39 cellular contexts compared by ENCODE assay signal in the genomic region with DNA sequence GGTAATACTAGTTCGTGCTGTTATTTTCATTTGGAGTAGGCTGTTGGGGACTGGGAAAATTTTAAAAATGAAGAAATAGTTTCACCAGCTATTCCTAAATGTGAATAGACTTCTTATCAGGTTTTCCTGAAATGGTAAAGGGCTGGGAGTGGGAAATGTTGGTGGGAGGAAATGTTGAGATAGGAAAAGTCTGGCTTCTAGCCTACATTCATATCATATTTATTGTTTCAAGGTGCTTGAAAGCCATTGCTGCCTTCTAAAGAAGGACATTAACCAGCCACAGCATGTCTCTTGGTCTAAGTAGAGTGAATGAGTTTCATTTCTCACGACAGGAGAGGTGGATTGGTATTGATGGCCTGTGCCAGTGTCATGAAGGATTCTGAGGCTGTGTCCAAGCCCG.
"Had no signal": no experiment of that assay in that cellular context is flagged by ENCODE, and none has a peak within 500 bp of the region (broad histone marks: within the 10 kb centered on the region; RNA-seq: fewer than 3 reads in every experiment).

No MANE protein-coding gene starts in this region.

- H3K27ac ChIP-seq: adrenal gland, ascending aorta, cardiac muscle cell, colonic mucosa, esophagus muscularis mucosa, WERI-Rb-1 had no signal

- H3K4me1 Mint-ChIP-seq: endodermal cell had no signal

- H3K4me3 Mint-ChIP-seq: activated B cell treated with CpG ODN at 0.5 μM for 24 hours; activated CD4-positive, alpha-beta memory T cell treated with anti-CD3 and anti-CD28 coated beads, Interleukin-2, amount 10 ng/mL, durations not matched to agents 7 days and 5 days; activated CD8-positive, alpha-beta memory T cell treated with anti-CD3 and anti-CD28 coated beads, Interleukin-2, amount 10 ng/mL, durations not matched to agents 7 days and 5 days; activated naive CD4-positive, alpha-beta T cell treated with anti-CD3 and anti-CD28 coated beads for 36 hours; activated naive CD4-positive, alpha-beta T cell treated with anti-CD3 and anti-CD28 coated beads, Interleukin-2, amount 50 U/mL, for 24 hours; activated naive CD8-positive, alpha-beta T cell treated with anti-CD3 and anti-CD28 coated beads for 36 hours; activated naive CD8-positive, alpha-beta T cell treated with anti-CD3 and anti-CD28 coated beads, Interleukin-2, amount 50 U/mL, for 24 hours; activated T-helper 1 cell treated with anti-CD3 and anti-CD28 coated beads, Interleukin-12 subunit alpha, Interleukin-12 subunit beta, Interleukin-2, Interleukin-4 antibody, amounts not matched to agents 30 ng/mL and 10 ng/mL and 1 ng/mL, durations not matched to agents 14 hours and 24 hours and 36 hours; brain; dendritic cell treated with granulocyte-macrophage colony-stimulating factor and Interleukin-4, amounts not matched to agents 40 ng/mL and 50 ng/mL, for 4 days; endodermal cell; T-helper 17 cell; T-helper 2 cell treated with Interferon-gamma antibody and Interleukin-4, amounts not matched to agents 5 μg/mL and 100 μg/mL, for 36 hours had no signal

- H3K4me3 ChIP-seq: adrenal gland, ascending aorta, breast epithelium, cardiac muscle cell, colonic mucosa, dorsolateral prefrontal cortex, esophagus muscularis mucosa had no signal

- FAIRE-seq: frontal cortex had no signal

- DNase-seq: activated B cell treated with CpG ODN at 0.5 μM for 24 hours; activated CD4-positive, alpha-beta memory T cell treated with anti-CD3 and anti-CD28 coated beads, Interleukin-2, amount 10 ng/mL, durations not matched to agents 7 days and 5 days; activated CD4-positive, alpha-beta T cell treated with anti-CD3 and anti-CD28 coated beads for 48 hours; activated CD4-positive, alpha-beta T cell treated with anti-CD3 and anti-CD28 coated beads, Interleukin-2, amount 50 U/mL, for 4 hours; activated CD8-positive, alpha-beta memory T cell treated with anti-CD3 and anti-CD28 coated beads, Interleukin-2, amount 10 ng/mL, durations not matched to agents 7 days and 5 days; activated CD8-positive, alpha-beta memory T cell treated with anti-CD3 and anti-CD28 coated beads, Interleukin-2, amount 50 U/mL, for 4 hours; activated effector memory CD4-positive, alpha-beta T cell treated with anti-CD3 and anti-CD28 coated beads, Interleukin-2, amount 50 U/mL, for 16 hours; activated naive CD4-positive, alpha-beta T cell treated with anti-CD3 and anti-CD28 coated beads for 36 hours; activated naive CD8-positive, alpha-beta T cell treated with anti-CD3 and anti-CD28 coated beads for 36 hours; activated naive CD8-positive, alpha-beta T cell treated with anti-CD3 and anti-CD28 coated beads, Interleukin-2, amount 50 U/mL, for 24 hours; activated T-cell treated with anti-CD3 and anti-CD28 coated beads, Interleukin-2, amount 50 U/mL, for 1 hour; activated T-cell treated with anti-CD3 and anti-CD28 coated beads, Interleukin-2, amount 50 U/mL, for 48 hours; adrenal gland; amygdala; central memory CD4-positive, alpha-beta T cell; cerebellar nuclear complex; colonic mucosa; dorsolateral prefrontal cortex; effector memory CD4-positive, alpha-beta T cell; endodermal cell; erythroblast; foreskin fibroblast; head of caudate nucleus; T-helper 1 cell; T-helper 17 cell; T1000; WERI-Rb-1 had no signal

- H3K27ac Mint-ChIP-seq: activated B cell treated with CpG ODN at 0.5 μM for 24 hours; activated CD4-positive, alpha-beta memory T cell treated with anti-CD3 and anti-CD28 coated beads, Interleukin-2, amount 10 ng/mL, durations not matched to agents 7 days and 5 days; activated CD8-positive, alpha-beta memory T cell treated with anti-CD3 and anti-CD28 coated beads, Interleukin-2, amount 10 ng/mL, durations not matched to agents 7 days and 5 days; activated naive CD4-positive, alpha-beta T cell treated with anti-CD3 and anti-CD28 coated beads for 36 hours; activated naive CD4-positive, alpha-beta T cell treated with anti-CD3 and anti-CD28 coated beads, Interleukin-2, amount 50 U/mL, for 24 hours; activated naive CD8-positive, alpha-beta T cell treated with anti-CD3 and anti-CD28 coated beads for 36 hours; activated T-helper 1 cell treated with anti-CD3 and anti-CD28 coated beads, Interleukin-12 subunit alpha, Interleukin-12 subunit beta, Interleukin-2, Interleukin-4 antibody, amounts not matched to agents 30 ng/mL and 10 ng/mL and 1 ng/mL, durations not matched to agents 14 hours and 24 hours and 36 hours; activated T-helper 2 cell treated with anti-CD3 and anti-CD28 coated beads, Interferon-gamma antibody, Interleukin-2, Interleukin-4, amounts not matched to agents 10 μg/mL and 5 μg/mL and 100 μg/mL, durations not matched to agents 14 hours and 24 hours and 36 hours; brain; dendritic cell treated with granulocyte-macrophage colony-stimulating factor and Interleukin-4, amounts not matched to agents 40 ng/mL and 50 ng/mL, for 4 days; endodermal cell; T-helper 17 cell; T-helper 2 cell treated with Interferon-gamma antibody and Interleukin-4, amounts not matched to agents 5 μg/mL and 100 μg/mL, for 36 hours had no signal

- H3K27me3 ChIP-seq: adrenal gland, ascending aorta, breast epithelium, cardiac muscle cell, colonic mucosa, dorsolateral prefrontal cortex, esophagus muscularis mucosa had no signal

- ATAC-seq: activated CD4-positive, CD25-positive, alpha-beta regulatory T cell treated with anti-CD3 and anti-CD28 coated beads, Interleukin-2, amount 50 U/mL, for 24 hours; activated CD8-positive, alpha-beta memory T cell treated with anti-CD3 and anti-CD28 coated beads, Interleukin-2, amount 10 ng/mL, durations not matched to agents 7 days and 5 days; activated naive CD8-positive, alpha-beta T cell treated with anti-CD3 and anti-CD28 coated beads, Interleukin-2, amount 50 U/mL, for 24 hours; T-helper 17 cell had no signal

- H3K27me3 Mint-ChIP-seq: activated B cell treated with CpG ODN at 0.5 μM for 24 hours; activated CD4-positive, alpha-beta memory T cell treated with anti-CD3 and anti-CD28 coated beads, Interleukin-2, amount 10 ng/mL, durations not matched to agents 7 days and 5 days; activated CD8-positive, alpha-beta memory T cell treated with anti-CD3 and anti-CD28 coated beads, Interleukin-2, amount 10 ng/mL, durations not matched to agents 7 days and 5 days; activated naive CD4-positive, alpha-beta T cell treated with anti-CD3 and anti-CD28 coated beads, Interleukin-2, amount 50 U/mL, for 24 hours; activated naive CD8-positive, alpha-beta T cell treated with anti-CD3 and anti-CD28 coated beads for 36 hours; activated naive CD8-positive, alpha-beta T cell treated with anti-CD3 and anti-CD28 coated beads, Interleukin-2, amount 50 U/mL, for 24 hours; dendritic cell treated with granulocyte-macrophage colony-stimulating factor and Interleukin-4, amounts not matched to agents 40 ng/mL and 50 ng/mL, for 4 days; T-helper 17 cell had no signal

- H3K9me3 Mint-ChIP-seq: activated B cell treated with CpG ODN at 0.5 μM for 24 hours; activated CD4-positive, alpha-beta memory T cell treated with anti-CD3 and anti-CD28 coated beads, Interleukin-2, amount 10 ng/mL, durations not matched to agents 7 days and 5 days; activated naive CD4-positive, alpha-beta T cell treated with anti-CD3 and anti-CD28 coated beads for 36 hours; activated naive CD4-positive, alpha-beta T cell treated with anti-CD3 and anti-CD28 coated beads, Interleukin-2, amount 50 U/mL, for 24 hours; activated naive CD8-positive, alpha-beta T cell treated with anti-CD3 and anti-CD28 coated beads for 36 hours; activated naive CD8-positive, alpha-beta T cell treated with anti-CD3 and anti-CD28 coated beads, Interleukin-2, amount 50 U/mL, for 24 hours; activated T-helper 1 cell treated with anti-CD3 and anti-CD28 coated beads, Interleukin-12 subunit alpha, Interleukin-12 subunit beta, Interleukin-2, Interleukin-4 antibody, amounts not matched to agents 30 ng/mL and 10 ng/mL and 1 ng/mL, durations not matched to agents 14 hours and 24 hours and 36 hours; activated T-helper 2 cell treated with anti-CD3 and anti-CD28 coated beads, Interferon-gamma antibody, Interleukin-2, Interleukin-4, amounts not matched to agents 10 μg/mL and 5 μg/mL and 100 μg/mL, durations not matched to agents 14 hours and 24 hours and 36 hours; brain; dendritic cell treated with granulocyte-macrophage colony-stimulating factor and Interleukin-4, amounts not matched to agents 40 ng/mL and 50 ng/mL, for 4 days; endodermal cell; T-helper 2 cell treated with Interferon-gamma antibody and Interleukin-4, amounts not matched to agents 5 μg/mL and 100 μg/mL, for 36 hours had no signal

- H3K36me3 ChIP-seq: breast epithelium, cardiac muscle cell, colonic mucosa, WERI-Rb-1 had no signal

- H3K9me3 ChIP-seq: adrenal gland, ascending aorta, breast epithelium, colonic mucosa, esophagus muscularis mucosa had no signal
